ENCODE assay signal across 8 cellular contexts in genomic region chr3:10247679-10248183, GRCh38. TPM values are rescaled to one million over a fixed set of nuclear protein-coding genes. Genes with fewer than 3 reads are reported as not detected.
A peak's percentile ranks its signal among the peaks of the same experiment; 100 is the strongest.
DNase-seq lines count a peak whose midpoint lies in the region; ATAC-seq and TF ChIP-seq lines count a peak whose summit lies in the region.

No MANE protein-coding gene starts in this region.

- H3K36me3 ChIP-seq in MG63, result peaks cover 24% of the 10 kb centered on the region
- H3K36me3 ChIP-seq in ectodermal cell (ENCODE audit: control insufficient read depth, insufficient read depth, low read length), result no peaks in the 10 kb centered on the region
- H3K36me3 ChIP-seq in neuron (ENCODE audit: insufficient read depth, low read length), result peaks cover 12% of the 10 kb centered on the region

- 73 to 76% methylated on average over 14 of the region's 14 CpGs for WGBS in ectodermal cell, 2 experiments

- H3K4me3 ChIP-seq in MG63 (peak overlapping the region; percentile 66), ectodermal cell (ENCODE audit: insufficient read depth, low read depth, low read length) (peak overlapping the region; percentile 78), neuron (ENCODE audit: low read length) (peak overlapping the region; percentile 63)

- H3K27ac ChIP-seq in C4-2B (peak overlapping the region; percentile 84; the same call in 1 of the 2 replicates), ectodermal cell (ENCODE audit: insufficient read depth, low read depth, low read length, poor library complexity, severe bottlenecking) (no peak overlapping the region)

- H3K9me3 ChIP-seq in MG63 (no peaks in the 10 kb centered on the region), ectodermal cell (ENCODE audit: control insufficient read depth, low read length) (no peaks in the 10 kb centered on the region), neuron (ENCODE audit: low read length) (peaks cover 2% of the 10 kb centered on the region)

- H3K27me3 ChIP-seq in MG63 (no peaks in the 10 kb centered on the region), ectodermal cell (ENCODE audit: control insufficient read depth, insufficient read depth, low read length, poor library complexity, severe bottlenecking) (no peaks in the 10 kb centered on the region), neuron (ENCODE audit: insufficient read depth, low read length) (no peaks in the 10 kb centered on the region)

- DNase-seq in MG63, result no peak
- no peak for DNase-seq in NCI-H187 treated with DMSO at 0.1 percent for 48 hours (lab: John Stamatoyannopoulos, UW)
- DNase-seq in H4 (ENCODE audit: low spot score), result no peak
- DNase-seq in COLO829 (ENCODE audit: low spot score), result no peak

- no peaks in the 10 kb centered on the region for H3K4me1 ChIP-seq in ectodermal cell (ENCODE audit: control insufficient read depth, insufficient read depth, low read length)
- peaks cover 19% of the 10 kb centered on the region for H3K4me1 ChIP-seq in neuron (ENCODE audit: insufficient read depth, low read length)

- no peak for TF ChIP-seq CTCF in C4-2B (conservative IDR thresholded peaks at IDR 0.05)

- ATAC-seq in HG02973 (IDR thresholded peaks at IDR 0.05; ENCODE audit: unreplicated experiment), result no peak

- H2AFZ ChIP-seq in neuron (ENCODE audit: low read depth, low read length), result peak overlapping the region; percentile 80

RNA-seq across cellular contexts. Expression of gene TATDN2, which starts 0.5 kb away (rescaled TPM):
- 7.6 and 15.8 TPM in 2 replicates for total RNA-seq in MG63 (2014; rRNA removed; shearing (Covaris generic); ENCODE audit: low replicate concordance)
- 27.5 TPM for polyA plus RNA-seq in ectodermal cell (2013, experiment 1 of 4)
- polyA plus RNA-seq in ectodermal cell (2013, experiment 2 of 4), result 21.6 TPM
- polyA plus RNA-seq in ectodermal cell (2013, experiment 3 of 4), result 16.6 TPM
- polyA plus RNA-seq in ectodermal cell (2013, experiment 4 of 4), result 19.5 TPM
- total RNA-seq in H4 (2014; rRNA removed; shearing (Covaris generic)), result 6.4 and 9.7 TPM in 2 replicates

RNA-seq across cellular contexts. Expression of gene GHRL, which starts 45.0 kb away (rescaled TPM):
- total RNA-seq in MG63 (2014; rRNA removed; shearing (Covaris generic); ENCODE audit: low replicate concordance), result not detected in 2 replicates
- not detected for polyA plus RNA-seq in ectodermal cell (2013, experiment 1 of 4)
- 0.48 TPM for polyA plus RNA-seq in ectodermal cell (2013, experiment 2 of 4)
- not detected for polyA plus RNA-seq in ectodermal cell (2013, experiment 3 of 4)
- polyA plus RNA-seq in ectodermal cell (2013, experiment 4 of 4), result 0.32 TPM
- total RNA-seq in H4 (2014; rRNA removed; shearing (Covaris generic)), result not detected in 2 replicates
